21 cellular contexts compared by ENCODE assay signal in genomic region chr6:94367316-94367715, GRCh38.
"Had no signal": no experiment of that assay in that cellular context is flagged by ENCODE, and none has a peak within 500 bp of the region (broad histone marks: within the 10 kb centered on the region; RNA-seq: fewer than 3 reads in every experiment).

No MANE protein-coding gene starts in this region.

- H3K4me1 ChIP-seq: gastroesophageal sphincter, heart right ventricle, lower lobe of right lung, pancreas, sigmoid colon, thyroid gland had no signal

- H3K4me3 ChIP-seq: gastroesophageal sphincter, heart right ventricle, lower lobe of right lung, mucosa of descending colon, pancreas, sigmoid colon, thyroid gland had no signal

- ATAC-seq: gastroesophageal sphincter; heart right ventricle; left ventricle myocardium superior; lower lobe of right lung; mucosa of descending colon; natural killer cell treated with Interleukin-12 subunit alpha and Interleukin-12 subunit beta and Interleukin-15 and Interleukin-18, amount 100 ng/mL, for 72 hours; pancreas; right cardiac atrium; stimulated activated memory B cell treated with anti-CD40 and anti-IgM and Interleukin-4, amounts not matched to agents 10 μg/mL and 1 μg/mL and 100 μg/mL, for 72 hours had no signal

- DNase-seq: caudate nucleus; cerebellar nuclear complex; cortex of kidney; effector CD4-positive, alpha-beta T cell; glutamatergic neuron; heart right ventricle; left ventricle myocardium superior; lower lobe of right lung; mucosa of descending colon; naive B cell; pancreas; right cardiac atrium; sigmoid colon; stimulated activated CD4-positive, alpha-beta T cell treated with anti-CD3 and anti-CD28 coated beads, Interleukin-2, amount 100 ng/mL, for 24 hours; stimulated activated CD4-positive, alpha-beta T cell treated with anti-CD3 and anti-CD28 coated beads, Interleukin-4, amount 100 ng/mL, for 4 hours; thyroid gland; trophoblast cell had no signal

- H3K27me3 ChIP-seq: gastroesophageal sphincter, heart right ventricle, neutrophil, pancreas, sigmoid colon, thyroid gland had no signal

- H3K27ac ChIP-seq: gastroesophageal sphincter, heart right ventricle, lower lobe of right lung, neutrophil, pancreas, sigmoid colon, thyroid gland had no signal

- H3K9me3 ChIP-seq: gastroesophageal sphincter, heart right ventricle, lower lobe of right lung, mucosa of descending colon, neutrophil, pancreas, sigmoid colon, thyroid gland had no signal

- H3K36me3 ChIP-seq: gastroesophageal sphincter, heart right ventricle, lower lobe of right lung, neutrophil, pancreas, sigmoid colon, thyroid gland had no signal
